In genomic region chr18:67695684-67696083, GRCh38 we compare ENCODE assay signal across 23 cellular contexts.
DNase-seq lines count a peak whose midpoint lies in the region; ATAC-seq and TF ChIP-seq lines count a peak whose summit lies in the region.
"Had no signal": no experiment of that assay in that cellular context is flagged by ENCODE, and none has a peak within 500 bp of the region (broad histone marks: within the 10 kb centered on the region; RNA-seq: fewer than 3 reads in every experiment).

No MANE protein-coding gene starts in this region.

- peaks cover 3% of the 10 kb centered on the region for H3K27me3 Mint-ChIP-seq in activated T-cell treated with anti-CD3 and anti-CD28 coated beads, Interleukin-2, amount 50 U/mL, for 4 hours (ENCODE audit: low read depth)
- H3K27me3 Mint-ChIP-seq: B cell; CD4-positive, alpha-beta T cell had no signal

- 67% methylated on average over 1 of the region's 1 CpG for WGBS in right cardiac atrium
- WGBS in suprapubic skin, result 100% methylated on average over 1 of the region's 1 CpG

- no peak for TF ChIP-seq CTCF in KMS-11 (conservative IDR thresholded peaks at IDR 0.05; ENCODE audit: low read depth, low read length)
- TF ChIP-seq CTCF in suprapubic skin (IDR thresholded peaks at IDR 0.05), result no peak

- H3K36me3 ChIP-seq in KMS-11 (ENCODE audit: insufficient read depth) (no peaks in the 10 kb centered on the region), suprapubic skin (no peaks in the 10 kb centered on the region)
- H3K36me3 ChIP-seq: BLaER1 treated with 17β-estradiol and CSF1 and Interleukin-3, amounts not matched to agents 10 nM and 100 nM had no signal

- intact Hi-C loops in right cardiac atrium (cut with DNase I), result no loop called here
- intact Hi-C loops in cardiac septum (cut with DNase I), result no loop called here

- H3K4me1 ChIP-seq in right cardiac atrium (ENCODE audit: control insufficient read depth, insufficient read depth, low read length), result no peaks in the 10 kb centered on the region
- peaks cover 53% of the 10 kb centered on the region for H3K4me1 ChIP-seq in KMS-11 (ENCODE audit: low read depth, poor library complexity, severe bottlenecking)
- no peaks in the 10 kb centered on the region for H3K4me1 ChIP-seq in suprapubic skin
- H3K4me1 ChIP-seq: A549; BLaER1 treated with 17β-estradiol and CSF1 and Interleukin-3, amounts not matched to agents 10 nM and 100 nM; Caco-2 had no signal

- H3K79me2 ChIP-seq in KMS-11 (ENCODE audit: insufficient read depth, low read depth), result no peaks in the 10 kb centered on the region

- H3K36me3 Mint-ChIP-seq in activated T-cell treated with anti-CD3 and anti-CD28 coated beads, Interleukin-2, amount 50 U/mL, for 4 hours (ENCODE audit: insufficient read depth), result no peaks in the 10 kb centered on the region
- H3K36me3 Mint-ChIP-seq: CD8-positive, alpha-beta T cell had no signal

- no peaks in the 10 kb centered on the region for H4K20me1 ChIP-seq in KMS-11 (ENCODE audit: insufficient read depth)
- H4K20me1 ChIP-seq: BLaER1 treated with 17β-estradiol and CSF1 and Interleukin-3, amounts not matched to agents 10 nM and 100 nM had no signal

- no peak overlapping the region for H3K4me3 ChIP-seq in right cardiac atrium (ENCODE audit: low read length)
- no peak overlapping the region for H3K4me3 ChIP-seq in KMS-11 (IDR thresholded peaks at IDR 0.05; ENCODE audit: insufficient read depth, low read depth, low read length)
- H3K4me3 ChIP-seq in suprapubic skin, result no peak overlapping the region
- H3K4me3 ChIP-seq: A549; BLaER1 treated with 17β-estradiol and CSF1 and Interleukin-3, amounts not matched to agents 10 nM and 100 nM; GM12878 had no signal

- no peak for TF ChIP-seq POLR2A in suprapubic skin (IDR thresholded peaks at IDR 0.05)

- H3K4me3 Mint-ChIP-seq in activated T-cell treated with anti-CD3 and anti-CD28 coated beads, Interleukin-2, amount 50 U/mL, for 4 hours, result no peak overlapping the region
- H3K4me3 Mint-ChIP-seq: B cell; CD4-positive, alpha-beta T cell; CD8-positive, alpha-beta T cell had no signal

- TF ChIP-seq EP300 in suprapubic skin (IDR thresholded peaks at IDR 0.05), result no peak

- H3K27ac ChIP-seq in right cardiac atrium (ENCODE audit: low read length) (no peak overlapping the region), KMS-11 (no peak overlapping the region), suprapubic skin (no peak overlapping the region)
- H3K27ac ChIP-seq: 22Rv1; A549; BLaER1 treated with 17β-estradiol and CSF1 and Interleukin-3, amounts not matched to agents 10 nM and 100 nM; C4-2B had no signal

- H2AFZ ChIP-seq in KMS-11 (ENCODE audit: low read depth), result peak overlapping the region; percentile 36; the same call in 1 of the 2 replicates

- H3K9ac ChIP-seq in KMS-11, result no peak overlapping the region
- H3K9ac ChIP-seq: BLaER1 treated with 17β-estradiol and CSF1 and Interleukin-3, amounts not matched to agents 10 nM and 100 nM had no signal

- DNase-seq in right cardiac atrium, result no peak
- no peak for DNase-seq in cardiac septum (ENCODE audit: low spot score)
- DNase-seq in suprapubic skin (ENCODE audit: low spot score in 2 of 2), result no peak
- DNase-seq in activated T-cell treated with anti-CD3 and anti-CD28 coated beads, Interleukin-2, amount 50 U/mL, for 4 hours, result no peak
- DNase-seq: AML-193; Caco-2; Calu3; CD4-positive, alpha-beta T cell; CD8-positive, alpha-beta T cell; DMS 273 treated with DMSO at 0.1 percent for 48 hours; DMS153; DMS53; DMS79; DND-41; EL; GF-D8 had no signal

- H3K9me3 Mint-ChIP-seq in activated T-cell treated with anti-CD3 and anti-CD28 coated beads, Interleukin-2, amount 50 U/mL, for 4 hours, result peaks cover 6% of the 10 kb centered on the region

- H3K4me2 ChIP-seq in KMS-11, result peak overlapping the region; percentile 70; the same call in 1 of the 2 replicates
- H3K4me2 ChIP-seq: A549; BLaER1 treated with 17β-estradiol and CSF1 and Interleukin-3, amounts not matched to agents 10 nM and 100 nM had no signal

- no peaks in the 10 kb centered on the region for H3K27me3 ChIP-seq in right cardiac atrium (ENCODE audit: control insufficient read depth, insufficient read depth)
- H3K27me3 ChIP-seq in KMS-11 (ENCODE audit: insufficient read depth, low read depth), result no peaks in the 10 kb centered on the region
- no peaks in the 10 kb centered on the region for H3K27me3 ChIP-seq in suprapubic skin
- H3K27me3 ChIP-seq: BLaER1 treated with 17β-estradiol and CSF1 and Interleukin-3, amounts not matched to agents 10 nM and 100 nM had no signal

- ATAC-seq in right cardiac atrium, result peak; percentile 64 to 72
- ATAC-seq in activated T-cell treated with anti-CD3 and anti-CD28 coated beads, Interleukin-2, amount 50 U/mL, for 4 hours, result no peak
- ATAC-seq: A549; CD8-positive, alpha-beta T cell; GM12878 had no signal

- H3K4me1 Mint-ChIP-seq in activated T-cell treated with anti-CD3 and anti-CD28 coated beads, Interleukin-2, amount 50 U/mL, for 4 hours (ENCODE audit: low read depth), result no peaks in the 10 kb centered on the region
- H3K4me1 Mint-ChIP-seq: B cell had no signal

- H3K9me3 ChIP-seq in right cardiac atrium (ENCODE audit: control insufficient read depth, low read length), result no peaks in the 10 kb centered on the region
- no peaks in the 10 kb centered on the region for H3K9me3 ChIP-seq in suprapubic skin
- H3K9me3 ChIP-seq: A549; BLaER1 treated with 17β-estradiol and CSF1 and Interleukin-3, amounts not matched to agents 10 nM and 100 nM; Caco-2 had no signal

Comparison
In these comparisons a context has a peak if more than half of its experiments do, and no peak if none do; other contexts are left out.
1. ATAC-seq: peak in right cardiac atrium (2 of 2); none in activated T-cell treated with anti-CD3 and anti-CD28 coated beads, Interleukin-2, amount 50 U/mL, for 4 hours (0 of 2).